8 cellular contexts compared by ENCODE assay signal in genomic region chr9:66269783-66270182, GRCh38.
DNase-seq lines count a peak whose midpoint lies in the region; ATAC-seq and TF ChIP-seq lines count a peak whose summit lies in the region.
"Not testable (repeated sequence)": the region's sequence is repeated elsewhere in the genome, so short reads cannot be mapped to it uniquely, and the experiment has no call there.

No MANE protein-coding gene starts in this region.

- DNase-seq in AG10803 (ENCODE audit: low read depth), result not testable (repeated sequence)
- peak; percentile 68 for DNase-seq in activated CD4-positive, CD25-positive, alpha-beta regulatory T cell treated with anti-CD3 and anti-CD28 coated beads, Interleukin-2, amount 50 U/mL, for 72 hours
- peak; percentile 89 for DNase-seq in activated effector memory CD4-positive, alpha-beta T cell treated with anti-CD3 and anti-CD28 coated beads, Interleukin-2, amount 50 U/mL, for 16 hours
- DNase-seq in left lobe of liver (ENCODE audit: low spot score) (peak; percentile 78), psoas muscle (peak; percentile 76 to 94)
- peak; percentile 46 to 55 for DNase-seq in stimulated activated CD8-positive, alpha-beta memory T cell treated with anti-CD3 and anti-CD28 coated beads, Interleukin-2, amount 100 ng/mL, for 48 hours (ENCODE audit: low read depth in 2 of 2)

- H3K27ac ChIP-seq in ectodermal cell (ENCODE audit: insufficient read depth, low read depth, low read length, poor library complexity, severe bottlenecking), result not testable (repeated sequence)
- H3K27ac ChIP-seq in psoas muscle, result peak overlapping the region; percentile 78

- ATAC-seq in left lobe of liver (peak; percentile 52), psoas muscle (peak; percentile 47 to 88 (median 72))

- not testable (repeated sequence) for H3K9me3 ChIP-seq in ectodermal cell (ENCODE audit: control insufficient read depth, low read length); psoas muscle

- H3K36me3 ChIP-seq in ectodermal cell (ENCODE audit: control insufficient read depth, insufficient read depth, low read length); psoas muscle (ENCODE audit: insufficient read depth in 1 of 2, low read depth in 1 of 2): not testable (repeated sequence)

- not testable (repeated sequence) for TF ChIP-seq EP300 in Ishikawa (IDR thresholded peaks at IDR 0.05; ENCODE audit: borderline replicate concordance)

- TF ChIP-seq CTCF in AG10803 (conservative IDR thresholded peaks at IDR 0.05; ENCODE audit: low read length); psoas muscle (IDR thresholded peaks at IDR 0.05): not testable (repeated sequence)

- H3K4me3 ChIP-seq in AG10803 (ENCODE audit: low read length) (peak overlapping the region; percentile 48), ectodermal cell (ENCODE audit: insufficient read depth, low read depth, low read length) (peak overlapping the region; percentile 36), psoas muscle (peak overlapping the region; percentile 67)

- not testable (repeated sequence) for TF ChIP-seq RAD21 in Ishikawa (IDR thresholded peaks at IDR 0.05; ENCODE audit: low read depth)

- not testable (repeated sequence) for H3K27me3 ChIP-seq in ectodermal cell (ENCODE audit: control insufficient read depth, insufficient read depth, low read length, poor library complexity, severe bottlenecking); psoas muscle (ENCODE audit: insufficient read depth in 3 of 3, low read length in 2 of 3)

- intact Hi-C loops in psoas muscle (cut with DNase I), result not testable (repeated sequence)

- WGBS in ectodermal cell, 2 experiments, result 1 to 2% methylated on average over 25 to 29 of the region's 42 CpGs
- WGBS in psoas muscle, 3 donors, result 0 to 4% (median 2%) methylated on average over 19 to 36 of the region's 42 CpGs

- not testable (repeated sequence) for H3K4me1 ChIP-seq in ectodermal cell (ENCODE audit: control insufficient read depth, insufficient read depth, low read length); psoas muscle

TF ChIP-seq in Ishikawa, 13 proteins besides CTCF, POLR2A, EP300 and RAD21:
- TF ChIP-seq YY1 (IDR thresholded peaks at IDR 0.05; ENCODE audit: low read depth), result 0 out of 2 replicates have a peak, but pooled peaks have one; percentile 30
